Comparison of ENCODE assay signal across 17 cellular contexts in the genomic region with DNA sequence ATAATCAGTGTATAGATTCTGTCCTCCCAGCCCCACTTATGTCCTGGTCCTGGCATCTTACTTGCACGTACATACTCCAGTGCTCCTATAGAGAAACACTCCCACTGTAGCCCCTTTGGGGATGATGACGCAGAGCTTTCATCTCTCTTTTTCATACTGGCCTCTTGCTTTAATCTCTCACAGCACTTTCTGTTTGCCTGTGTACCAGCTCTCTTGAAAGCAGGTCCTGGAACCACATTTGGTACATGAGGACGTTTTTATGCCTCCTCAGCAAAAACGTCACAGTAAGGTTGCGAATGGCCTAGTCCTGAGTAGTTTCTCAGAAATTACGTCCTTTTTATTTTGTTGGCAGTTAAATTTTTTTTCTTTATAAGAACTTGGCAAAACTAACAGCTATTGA. TPM values are rescaled to one million over a fixed set of nuclear protein-coding genes. Genes with fewer than 3 reads are reported as not detected.
A peak's percentile ranks its signal among the peaks of the same experiment; 100 is the strongest.
DNase-seq lines count a peak whose midpoint lies in the region; ATAC-seq and TF ChIP-seq lines count a peak whose summit lies in the region.
"Had no signal": no experiment of that assay in that cellular context is flagged by ENCODE, and none has a peak within 500 bp of the region (broad histone marks: within the 10 kb centered on the region; RNA-seq: fewer than 3 reads in every experiment).

No MANE protein-coding gene starts in this region.

- TF ChIP-seq CTCF in activated B cell treated with CpG ODN at 0.5 μM for 24 hours (IDR thresholded peaks at IDR 0.05) = no peak
- TF ChIP-seq CTCF in HFFc6 (IDR thresholded peaks at IDR 0.05) = no peak
- no peak for TF ChIP-seq CTCF in heart left ventricle (IDR thresholded peaks at IDR 0.05)

- H3K4me1 Mint-ChIP-seq in activated B cell treated with CpG ODN at 0.5 μM for 24 hours (peaks cover 53% of the 10 kb centered on the region), HFFc6 (ENCODE audit: low read depth) (peaks cover 25% of the 10 kb centered on the region)
- peaks cover 77% of the 10 kb centered on the region for H3K4me1 Mint-ChIP-seq in activated naive CD8-positive, alpha-beta T cell treated with anti-CD3 and anti-CD28 coated beads for 36 hours
- peaks cover 63% of the 10 kb centered on the region for H3K4me1 Mint-ChIP-seq in stimulated activated effector memory CD8-positive, alpha-beta T cell treated with anti-CD3 and anti-CD28 coated beads, Interleukin-12 subunit alpha, Interleukin-12 subunit beta, amount 100 ng/mL, for 72 hours

- TF ChIP-seq POLR2A in heart left ventricle (IDR thresholded peaks at IDR 0.05) = no peak

- H3K9me3 Mint-ChIP-seq in activated B cell treated with CpG ODN at 0.5 μM for 24 hours (no peaks in the 10 kb centered on the region), HFFc6 (no peaks in the 10 kb centered on the region)
- peaks cover 2% of the 10 kb centered on the region for H3K9me3 Mint-ChIP-seq in activated naive CD8-positive, alpha-beta T cell treated with anti-CD3 and anti-CD28 coated beads for 36 hours
- H3K9me3 Mint-ChIP-seq in stimulated activated effector memory CD8-positive, alpha-beta T cell treated with anti-CD3 and anti-CD28 coated beads, Interleukin-12 subunit alpha, Interleukin-12 subunit beta, amount 100 ng/mL, for 72 hours = no peaks in the 10 kb centered on the region

- H3K36me3 ChIP-seq in heart left ventricle = no peaks in the 10 kb centered on the region
- H3K36me3 ChIP-seq: upper lobe of right lung had no signal

- H3K27me3 Mint-ChIP-seq in activated B cell treated with CpG ODN at 0.5 μM for 24 hours (no peaks in the 10 kb centered on the region), HFFc6 (ENCODE audit: insufficient read depth) (no peaks in the 10 kb centered on the region; the same call in 1 of the 2 replicates)
- H3K27me3 Mint-ChIP-seq in activated naive CD8-positive, alpha-beta T cell treated with anti-CD3 and anti-CD28 coated beads for 36 hours = no peaks in the 10 kb centered on the region

- no peak overlapping the region for H3K27ac ChIP-seq in heart left ventricle
- H3K27ac ChIP-seq: PC-9, upper lobe of right lung had no signal

- WGBS in heart left ventricle, 4 donors = 83 to 93% (median 90%) methylated on average over 6 of the region's 6 CpGs

- DNase-seq in activated T-cell treated with anti-CD3 and anti-CD28 coated beads for 24 hours (ENCODE audit: low read depth) (peak; percentile 7), activated T-cell treated with anti-CD3 and anti-CD28 coated beads for 4 hours (no peak), activated B cell treated with CpG ODN at 0.5 μM for 24 hours (no peak), HFFc6 (no peak), DMS153 treated with DMSO at 0.1 percent for 48 hours (lab: John Stamatoyannopoulos, UW; ENCODE audit: unreplicated experiment) (no peak), heart left ventricle (no peak)
- DNase-seq in activated naive CD8-positive, alpha-beta T cell treated with anti-CD3 and anti-CD28 coated beads for 36 hours = peak; percentile 30
- DNase-seq in stimulated activated effector memory CD8-positive, alpha-beta T cell treated with anti-CD3 and anti-CD28 coated beads, Interleukin-12 subunit alpha, Interleukin-12 subunit beta, amount 100 ng/mL, for 72 hours (ENCODE audit: low spot score in 2 of 2) = no peak
- DNase-seq: aorta, DMS79 treated with DMSO at 0.1 percent for 48 hours, foreskin fibroblast, left colon, MV-4-11, NCI-H69, PC-9, upper lobe of right lung had no signal

- POLR2A ChIA-PET in activated B cell treated with CpG ODN at 0.5 μM for 24 hours (lab: Charles Lee) = no interaction called here

- H3K27me3 ChIP-seq in heart left ventricle = no peaks in the 10 kb centered on the region
- H3K27me3 ChIP-seq: upper lobe of right lung had no signal

- H3K4me3 ChIP-seq in heart left ventricle = no peak overlapping the region
- H3K4me3 ChIP-seq: PC-9, upper lobe of right lung had no signal

- ATAC-seq in activated B cell treated with CpG ODN at 0.5 μM for 24 hours (ENCODE audit: low read depth) (no peak), heart left ventricle (no peak)
- ATAC-seq in stimulated activated effector memory CD8-positive, alpha-beta T cell treated with anti-CD3 and anti-CD28 coated beads, Interleukin-12 subunit alpha, Interleukin-12 subunit beta, amount 100 ng/mL, for 72 hours = peak; percentile 71
- ATAC-seq: left colon, upper lobe of right lung had no signal

- H3K4me3 Mint-ChIP-seq in activated B cell treated with CpG ODN at 0.5 μM for 24 hours (no peak overlapping the region), HFFc6 (no peak overlapping the region)
- peak overlapping the region; percentile 56 for H3K4me3 Mint-ChIP-seq in activated naive CD8-positive, alpha-beta T cell treated with anti-CD3 and anti-CD28 coated beads for 36 hours
- peak overlapping the region; percentile 35 for H3K4me3 Mint-ChIP-seq in stimulated activated effector memory CD8-positive, alpha-beta T cell treated with anti-CD3 and anti-CD28 coated beads, Interleukin-12 subunit alpha, Interleukin-12 subunit beta, amount 100 ng/mL, for 72 hours
- H3K4me3 Mint-ChIP-seq: CD14-positive monocyte had no signal

- peaks cover 0 to 16% (median 0%) of the 10 kb centered on the region in 12 donors for H3K4me1 ChIP-seq in heart left ventricle
- H3K4me1 ChIP-seq: upper lobe of right lung had no signal

- no peaks in the 10 kb centered on the region for H3K9me3 ChIP-seq in heart left ventricle
- H3K9me3 ChIP-seq: upper lobe of right lung had no signal

- intact Hi-C loops in activated B cell treated with CpG ODN at 0.5 μM for 24 hours (cut with micrococcal nuclease) = no loop called here
- intact Hi-C loops in heart left ventricle (cut with DNase I) = loop anchor here in 3 of 10 donors (10.0 kb wide), 3 partner anchors 84 to 534 kb away; no protein-coding TSS in a partner anchor

- CTCF ChIA-PET in activated B cell treated with CpG ODN at 0.5 μM for 24 hours (lab: Charles Lee) = interaction anchor here (1.9 kb wide), 1 partner anchor 8 kb away, joined by 6 read pairs; no protein-coding TSS in a partner anchor

- H3K27ac Mint-ChIP-seq in activated B cell treated with CpG ODN at 0.5 μM for 24 hours (peak overlapping the region; percentile 71), HFFc6 (no peak overlapping the region)
- H3K27ac Mint-ChIP-seq in activated naive CD8-positive, alpha-beta T cell treated with anti-CD3 and anti-CD28 coated beads for 36 hours = peak overlapping the region; percentile 89
- peak overlapping the region; percentile 70 for H3K27ac Mint-ChIP-seq in stimulated activated effector memory CD8-positive, alpha-beta T cell treated with anti-CD3 and anti-CD28 coated beads, Interleukin-12 subunit alpha, Interleukin-12 subunit beta, amount 100 ng/mL, for 72 hours

- H3K36me3 Mint-ChIP-seq in activated B cell treated with CpG ODN at 0.5 μM for 24 hours (ENCODE audit: low read depth) (peaks cover 35% of the 10 kb centered on the region), HFFc6 (ENCODE audit: low read depth) (no peaks in the 10 kb centered on the region)
- H3K36me3 Mint-ChIP-seq in activated naive CD8-positive, alpha-beta T cell treated with anti-CD3 and anti-CD28 coated beads for 36 hours = peaks cover 32% of the 10 kb centered on the region
- peaks cover 8% of the 10 kb centered on the region for H3K36me3 Mint-ChIP-seq in stimulated activated effector memory CD8-positive, alpha-beta T cell treated with anti-CD3 and anti-CD28 coated beads, Interleukin-12 subunit alpha, Interleukin-12 subunit beta, amount 100 ng/mL, for 72 hours

RNA-seq across cellular contexts. Expression of a gene that starts 10.8 kb away (rescaled TPM):
- 28.0 and 30.4 TPM in 2 replicates for total RNA-seq in activated B cell treated with CpG ODN at 0.5 μM for 24 hours
- total RNA-seq in activated naive CD8-positive, alpha-beta T cell treated with anti-CD3 and anti-CD28 coated beads for 36 hours = 10 to 100 TPM; 11.1 to 12.9 TPM
- 1 to 10 TPM; 7.4 to 8.8 (median 8.2) TPM for total RNA-seq in HFFc6 (2021; fragmentation: NEBNext Ultra II Directional; extraction: Animal tissue kit (Norgen Biotek cat#: 25700))
- 1 to 10 TPM; 1.2 to 4.9 (median 2.2) TPM for total RNA-seq in heart left ventricle
- polyA plus RNA-seq in heart left ventricle = 1 to 10 TPM in 1 of 2 donors, under 1 TPM in 1; 0.53 to 1.2 TPM

Comparison
In these comparisons a context has a peak if more than half of its experiments do, and no peak if none do; other contexts are left out.
1. DNase-seq: peak in activated T-cell treated with anti-CD3 and anti-CD28 coated beads for 24 hours (single experiment) and activated naive CD8-positive, alpha-beta T cell treated with anti-CD3 and anti-CD28 coated beads for 36 hours (single experiment); none in activated T-cell treated with anti-CD3 and anti-CD28 coated beads for 4 hours (single experiment), activated B cell treated with CpG ODN at 0.5 μM for 24 hours (single experiment), stimulated activated effector memory CD8-positive, alpha-beta T cell treated with anti-CD3 and anti-CD28 coated beads, Interleukin-12 subunit alpha, Interleukin-12 subunit beta, amount 100 ng/mL, for 72 hours (0 of 2), HFFc6 (single experiment), DMS153 treated with DMSO at 0.1 percent for 48 hours (single experiment) and heart left ventricle (0 of 5).
2. H3K4me3 Mint-ChIP-seq: peak in activated naive CD8-positive, alpha-beta T cell treated with anti-CD3 and anti-CD28 coated beads for 36 hours (single experiment) and stimulated activated effector memory CD8-positive, alpha-beta T cell treated with anti-CD3 and anti-CD28 coated beads, Interleukin-12 subunit alpha, Interleukin-12 subunit beta, amount 100 ng/mL, for 72 hours (single experiment); none in activated B cell treated with CpG ODN at 0.5 μM for 24 hours (single experiment) and HFFc6 (single experiment).